In the genomic region with DNA sequence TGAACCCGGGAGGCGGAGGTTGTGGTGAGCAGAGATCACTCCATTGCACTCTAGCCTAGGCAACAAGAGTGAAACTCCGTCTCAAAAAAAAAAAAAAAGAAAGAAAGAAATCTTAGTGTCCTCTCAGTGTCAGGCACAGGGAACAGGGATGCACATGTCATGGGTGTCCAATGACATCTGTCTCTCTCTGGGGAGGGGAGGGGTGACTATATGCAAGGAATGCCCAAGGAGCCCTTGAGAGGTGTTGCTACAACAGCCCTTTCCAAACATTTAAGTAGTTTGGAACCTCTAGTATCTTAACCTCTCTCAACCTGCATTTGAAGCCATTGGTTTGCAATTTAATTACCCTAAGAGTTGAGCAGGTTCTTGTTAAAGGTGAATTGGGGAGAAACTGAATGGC, we compare ENCODE assay signal across 24 cellular contexts. TPM values are rescaled to one million over a fixed set of nuclear protein-coding genes. Genes with fewer than 3 reads are reported as not detected.
DNase-seq lines count a peak whose midpoint lies in the region; ATAC-seq and TF ChIP-seq lines count a peak whose summit lies in the region.
"Had no signal": no experiment of that assay in that cellular context is flagged by ENCODE, and none has a peak within 500 bp of the region (broad histone marks: within the 10 kb centered on the region; RNA-seq: fewer than 3 reads in every experiment).

No MANE protein-coding gene starts in this region.

- TF ChIP-seq CTCF in HFFc6 (IDR thresholded peaks at IDR 0.05) (no peak), left lung (IDR thresholded peaks at IDR 0.05) (no peak), gastrocnemius medialis (IDR thresholded peaks at IDR 0.05 in 4 of 5, conservative IDR thresholded peaks at IDR 0.05 in 1 of 5) (no peak)

- H3K36me3 Mint-ChIP-seq in HFFc6 (ENCODE audit: low read depth), result peaks cover 65% of the 10 kb centered on the region
- peaks cover 62% of the 10 kb centered on the region for H3K36me3 Mint-ChIP-seq in stimulated activated memory B cell treated with anti-CD40 and anti-IgM and Interleukin-4, amounts not matched to agents 10 μg/mL and 1 μg/mL and 100 μg/mL, for 72 hours
- H3K36me3 Mint-ChIP-seq: CD4-positive, CD25-positive, alpha-beta regulatory T cell had no signal

- peak overlapping the region; percentile 99 for H3K27ac ChIP-seq in SJSA1
- peak overlapping the region; percentile 53 to 84 for H3K27ac ChIP-seq in left lung
- peak overlapping the region; percentile 67 to 97 (median 92) for H3K27ac ChIP-seq in gastrocnemius medialis
- H3K27ac ChIP-seq: neutrophil, WERI-Rb-1 had no signal

- H3K4me3 ChIP-seq in SJSA1 (no peak overlapping the region), left lung (no peak overlapping the region), gastrocnemius medialis (no peak overlapping the region), HAP-1 (no peak overlapping the region)
- H3K4me3 ChIP-seq: gastroesophageal sphincter had no signal

- H3K9me3 ChIP-seq in SJSA1 (replicated peaks) (no peaks in the 10 kb centered on the region), left lung (no peaks in the 10 kb centered on the region), gastrocnemius medialis (no peaks in the 10 kb centered on the region), HAP-1 (no peaks in the 10 kb centered on the region)
- H3K9me3 ChIP-seq: gastroesophageal sphincter, neutrophil had no signal

- DNase-seq in HFFc6, result no peak
- no peak for DNase-seq in SJSA1 (ENCODE audit: low read depth in 1 of 2, low spot score in 2 of 2)
- no peak for DNase-seq in left lung
- peak; percentile 67 to 75 for DNase-seq in gastrocnemius medialis
- DNase-seq in HAP-1 (ENCODE audit: low spot score in 2 of 2), result no peak
- no peak for DNase-seq in DMS153 treated with DMSO at 0.1 percent for 48 hours (lab: John Stamatoyannopoulos, UW; ENCODE audit: unreplicated experiment)
- DNase-seq: activated CD4-positive, alpha-beta T cell treated with anti-CD3 and anti-CD28 coated beads, Interleukin-2, amount 10 ng/mL, durations not matched to agents 7 days and 5 days; activated CD8-positive, alpha-beta memory T cell treated with anti-CD3 and anti-CD28 coated beads, Interleukin-2, amount 10 ng/mL, durations not matched to agents 7 days and 5 days; activated naive CD4-positive, alpha-beta T cell treated with Interleukin-2 at 50 U/mL for 16 hours; activated T-cell treated with anti-CD3 and anti-CD28 coated beads, Interleukin-2, amount 50 U/mL, for 72 hours; amniotic stem cell; CD4-positive, CD25-positive, alpha-beta regulatory T cell; cortex of kidney; DMS 273 treated with DMSO at 0.1 percent for 48 hours; NCI-H1092 treated with DMSO at 0.1 percent for 48 hours; NCI-H2029 treated with DMSO at 0.1 percent for 48 hours; NCI-H82; T-helper 9 cell; WERI-Rb-1 had no signal

- TF ChIP-seq POLR2A in gastrocnemius medialis (IDR thresholded peaks at IDR 0.05), result no peak

- H3K4me1 ChIP-seq in SJSA1 (replicated peaks) (peaks cover 34% of the 10 kb centered on the region), left lung (peaks cover 19 to 49% of the 10 kb centered on the region in 2 donors), gastrocnemius medialis (peaks cover 54 to 60% of the 10 kb centered on the region in 2 donors), HAP-1 (peaks cover 4% of the 10 kb centered on the region; the same call in 1 of the 2 replicates)

- no peaks in the 10 kb centered on the region for H3K9me3 Mint-ChIP-seq in HFFc6
- peaks cover 2% of the 10 kb centered on the region for H3K9me3 Mint-ChIP-seq in stimulated activated memory B cell treated with anti-CD40 and anti-IgM and Interleukin-4, amounts not matched to agents 10 μg/mL and 1 μg/mL and 100 μg/mL, for 72 hours
- H3K9me3 Mint-ChIP-seq: activated CD4-positive, alpha-beta T cell treated with anti-CD3 and anti-CD28 coated beads, Interleukin-2, amount 10 ng/mL, durations not matched to agents 7 days and 5 days; activated T-cell treated with anti-CD3 and anti-CD28 coated beads, Interleukin-2, amount 50 U/mL, for 72 hours; CD4-positive, CD25-positive, alpha-beta regulatory T cell; stimulated activated effector memory CD8-positive, alpha-beta T cell treated with anti-CD3 and anti-CD28 coated beads, Interleukin-12 subunit alpha, Interleukin-12 subunit beta, amount 100 ng/mL, for 72 hours had no signal

- H3K36me3 ChIP-seq in SJSA1 (peaks cover 80% of the 10 kb centered on the region), left lung (peaks cover 0 to 48% of the 10 kb centered on the region in 2 donors), gastrocnemius medialis (peaks cover 0 to 74% of the 10 kb centered on the region in 2 donors), HAP-1 (replicated peaks) (peaks cover 16% of the 10 kb centered on the region)
- H3K36me3 ChIP-seq: neutrophil had no signal

- intact Hi-C loops in left lung (cut with DNase I), result no loop called here
- intact Hi-C loops in gastrocnemius medialis (cut with DNase I; ENCODE audit: low total_unique reads), result no loop called here

- H3K27ac Mint-ChIP-seq in HFFc6, result peak overlapping the region; percentile 99
- no peak overlapping the region for H3K27ac Mint-ChIP-seq in stimulated activated memory B cell treated with anti-CD40 and anti-IgM and Interleukin-4, amounts not matched to agents 10 μg/mL and 1 μg/mL and 100 μg/mL, for 72 hours
- H3K27ac Mint-ChIP-seq: activated CD4-positive, alpha-beta T cell treated with anti-CD3 and anti-CD28 coated beads, Interleukin-2, amount 10 ng/mL, durations not matched to agents 7 days and 5 days; activated CD8-positive, alpha-beta memory T cell treated with anti-CD3 and anti-CD28 coated beads, Interleukin-2, amount 10 ng/mL, durations not matched to agents 7 days and 5 days; activated T-cell treated with anti-CD3 and anti-CD28 coated beads, Interleukin-2, amount 50 U/mL, for 72 hours; CD4-positive, CD25-positive, alpha-beta regulatory T cell; stimulated activated effector memory CD8-positive, alpha-beta T cell treated with anti-CD3 and anti-CD28 coated beads, Interleukin-12 subunit alpha, Interleukin-12 subunit beta, amount 100 ng/mL, for 72 hours had no signal

- H3K4me3 Mint-ChIP-seq in HFFc6, result no peak overlapping the region
- H3K4me3 Mint-ChIP-seq in stimulated activated memory B cell treated with anti-CD40 and anti-IgM and Interleukin-4, amounts not matched to agents 10 μg/mL and 1 μg/mL and 100 μg/mL, for 72 hours, result no peak overlapping the region
- H3K4me3 Mint-ChIP-seq: activated CD4-positive, alpha-beta T cell treated with anti-CD3 and anti-CD28 coated beads, Interleukin-2, amount 10 ng/mL, durations not matched to agents 7 days and 5 days; activated CD8-positive, alpha-beta memory T cell treated with anti-CD3 and anti-CD28 coated beads, Interleukin-2, amount 10 ng/mL, durations not matched to agents 7 days and 5 days; activated T-cell treated with anti-CD3 and anti-CD28 coated beads, Interleukin-2, amount 50 U/mL, for 72 hours; CD4-positive, CD25-positive, alpha-beta regulatory T cell; stimulated activated effector memory CD8-positive, alpha-beta T cell treated with anti-CD3 and anti-CD28 coated beads, Interleukin-12 subunit alpha, Interleukin-12 subunit beta, amount 100 ng/mL, for 72 hours had no signal

- in situ Hi-C loops in gastrocnemius medialis (cut with MboI; ENCODE audit: low sequenced_read_pairs in 4 of 4) (no loop called here), HAP-1 (cut with MboI; ENCODE audit: low sequenced_read_pairs) (no loop called here)

- H3K27me3 ChIP-seq in SJSA1 (replicated peaks) (no peaks in the 10 kb centered on the region), left lung (no peaks in the 10 kb centered on the region), gastrocnemius medialis (no peaks in the 10 kb centered on the region), HAP-1 (ENCODE audit: low read depth) (no peaks in the 10 kb centered on the region)
- H3K27me3 ChIP-seq: gastroesophageal sphincter, neutrophil had no signal

- no peaks in the 10 kb centered on the region for H3K27me3 Mint-ChIP-seq in HFFc6 (ENCODE audit: insufficient read depth)
- no peaks in the 10 kb centered on the region for H3K27me3 Mint-ChIP-seq in stimulated activated memory B cell treated with anti-CD40 and anti-IgM and Interleukin-4, amounts not matched to agents 10 μg/mL and 1 μg/mL and 100 μg/mL, for 72 hours

- H3K4me1 Mint-ChIP-seq in HFFc6 (ENCODE audit: low read depth), result peaks cover 67% of the 10 kb centered on the region
- H3K4me1 Mint-ChIP-seq in stimulated activated memory B cell treated with anti-CD40 and anti-IgM and Interleukin-4, amounts not matched to agents 10 μg/mL and 1 μg/mL and 100 μg/mL, for 72 hours, result peaks cover 30% of the 10 kb centered on the region
- H3K4me1 Mint-ChIP-seq: activated CD4-positive, alpha-beta T cell treated with anti-CD3 and anti-CD28 coated beads, Interleukin-2, amount 10 ng/mL, durations not matched to agents 7 days and 5 days; activated CD8-positive, alpha-beta memory T cell treated with anti-CD3 and anti-CD28 coated beads, Interleukin-2, amount 10 ng/mL, durations not matched to agents 7 days and 5 days; stimulated activated effector memory CD8-positive, alpha-beta T cell treated with anti-CD3 and anti-CD28 coated beads, Interleukin-12 subunit alpha, Interleukin-12 subunit beta, amount 100 ng/mL, for 72 hours had no signal

- ATAC-seq in left lung (peak; percentile 11), gastrocnemius medialis (peak; percentile 86 to 88), HG02623 (IDR thresholded peaks at IDR 0.05; ENCODE audit: unreplicated experiment) (no peak)
- no peak for ATAC-seq in stimulated activated memory B cell treated with anti-CD40 and anti-IgM and Interleukin-4, amounts not matched to agents 10 μg/mL and 1 μg/mL and 100 μg/mL, for 72 hours
- ATAC-seq: activated CD8-positive, alpha-beta memory T cell treated with anti-CD3 and anti-CD28 coated beads, Interleukin-2, amount 10 ng/mL, durations not matched to agents 7 days and 5 days; activated T-cell treated with anti-CD3 and anti-CD28 coated beads, Interleukin-2, amount 50 U/mL, for 72 hours; gastroesophageal sphincter; stimulated activated effector memory CD8-positive, alpha-beta T cell treated with anti-CD3 and anti-CD28 coated beads, Interleukin-12 subunit alpha, Interleukin-12 subunit beta, amount 100 ng/mL, for 72 hours had no signal

RNA-seq across cellular contexts. Expression of a gene that starts 28.9 kb away (rescaled TPM):
- 100 to 1,000 TPM; 131 to 163 (median 154) TPM for total RNA-seq in HFFc6 (2021; fragmentation: NEBNext Ultra II Directional; extraction: Animal tissue kit (Norgen Biotek cat#: 25700))
- 45.5 and 55.6 TPM in 2 replicates for total RNA-seq in SJSA1 (2014; rRNA removed; shearing (Covaris generic))
- 100 to 1,000 TPM; 176 to 268 TPM for total RNA-seq in left lung
- total RNA-seq in gastrocnemius medialis, result 100 to 1,000 TPM; 157 to 572 (median 272) TPM

Comparison
In these comparisons a context has a peak if more than half of its experiments do, and no peak if none do; other contexts are left out.
1. DNase-seq: peak in gastrocnemius medialis (2 of 2); none in HFFc6 (single experiment), SJSA1 (0 of 2), left lung (0 of 2), HAP-1 (0 of 2) and DMS153 treated with DMSO at 0.1 percent for 48 hours (single experiment).
2. ATAC-seq: peak in left lung (single experiment) and gastrocnemius medialis (2 of 2); none in stimulated activated memory B cell treated with anti-CD40 and anti-IgM and Interleukin-4, amounts not matched to agents 10 μg/mL and 1 μg/mL and 100 μg/mL, for 72 hours (single experiment) and HG02623 (single experiment).
3. Peak in every context shown above with its lines, with median percentiles within 50 percentile points of each other: H3K27ac ChIP-seq.